ENCODE assay signal across 22 cellular contexts in the genomic region with DNA sequence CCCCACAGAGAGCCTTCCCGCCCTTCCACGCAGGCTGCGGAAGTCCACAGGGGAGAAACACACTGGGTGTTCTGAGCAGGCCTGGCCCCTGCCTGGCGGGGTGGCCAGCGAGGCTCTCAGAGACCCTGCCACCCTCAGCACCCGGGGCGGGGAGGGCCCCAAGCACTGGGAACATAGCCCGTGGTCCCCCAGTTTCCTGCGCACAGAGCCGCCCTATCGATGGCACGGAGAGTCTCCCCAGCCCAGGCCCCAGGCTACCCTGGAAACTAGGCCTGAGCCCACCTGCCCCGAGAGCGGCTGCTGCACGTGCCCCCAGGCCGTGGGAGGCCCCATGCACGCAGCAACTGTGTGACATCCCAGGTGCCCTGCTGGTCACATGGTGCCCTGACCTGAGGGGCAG. TPM values are rescaled to one million over a fixed set of nuclear protein-coding genes. Genes with fewer than 3 reads are reported as not detected.
"Had no signal": no experiment of that assay in that cellular context is flagged by ENCODE, and none has a peak within 500 bp of the region (broad histone marks: within the 10 kb centered on the region; RNA-seq: fewer than 3 reads in every experiment).

No MANE protein-coding gene starts in this region.

- H3K9me3 ChIP-seq: MG63, SK-N-SH had no signal

- FAIRE-seq: RCC 7860 had no signal

- H3K4me2 ChIP-seq: SK-N-SH had no signal

- H3K9ac ChIP-seq: SK-N-SH had no signal

- DNase-seq: Karpas-422, KG1, MG63, NCI-H1092, NCI-H1436, NCI-H187, NCI-H2029, NCI-H2081 treated with DMSO at 0.1 percent for 48 hours, NCI-H2171, NCI-H226, NCI-H446, NCI-H510A, NCI-H524 treated with DMSO at 0.1 percent for 48 hours, NCI-H69, NCI-H774, RPMI8226, SHP77, SK-N-SH, SW 1271 had no signal

- H3K4me3 ChIP-seq: MG63 had no signal

- H3K27me3 ChIP-seq: MG63 had no signal

RNA-seq across cellular contexts. Expression of a gene that starts 23.7 kb away (rescaled TPM):
- total RNA-seq: HT1080, SK-MEL-5 had no signal
- polyA plus RNA-seq: SK-N-SH had no signal

RNA-seq across cellular contexts. Expression of a gene that starts 34.2 kb away (rescaled TPM):
- total RNA-seq: HT1080, SK-MEL-5 had no signal
- polyA plus RNA-seq: SK-N-SH had no signal
